In the genomic region with DNA sequence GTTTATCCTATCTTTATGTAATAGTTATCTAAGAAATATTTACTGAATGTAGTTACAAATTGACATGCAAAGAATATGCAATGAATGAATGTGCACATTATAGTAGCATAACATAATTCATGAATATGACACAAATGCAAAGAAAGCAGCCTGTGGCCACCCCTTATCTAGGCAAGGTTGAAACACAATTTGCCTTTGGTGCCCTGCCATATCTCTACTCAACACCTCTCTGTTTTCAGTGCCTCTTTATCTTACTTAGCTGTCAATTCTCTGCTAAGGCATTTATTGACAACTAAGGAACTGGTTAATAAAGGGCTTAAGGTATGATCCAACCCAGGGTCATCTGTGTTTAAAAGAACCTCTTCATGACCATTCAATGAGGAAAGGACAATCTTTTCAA, we compare ENCODE assay signal across 1 cellular context.
A peak's percentile ranks its signal among the peaks of the same experiment; 100 is the strongest.
TF ChIP-seq lines count a peak whose summit lies in the region.

No MANE protein-coding gene starts in this region.

TF ChIP-seq in K562, 482 proteins besides CTCF, POLR2A, EP300 and RAD21:
- TF ChIP-seq ZFPM2 (CRISPR knock-in tag; IDR thresholded peaks at IDR 0.05) (no peak), BCL6 (CRISPR knock-in tag; IDR thresholded peaks at IDR 0.05) (no peak), MEIS2 (IDR thresholded peaks at IDR 0.05; ENCODE audit: partially characterized antibody) (peak; percentile 86), KHSRP (IDR thresholded peaks at IDR 0.05) (no peak), PBX2 (CRISPR knock-in tag; IDR thresholded peaks at IDR 0.05; ENCODE audit: low read depth) (no peak), PBX2 (tag; conservative IDR thresholded peaks at IDR 0.05; ENCODE audit: low read depth) (peak; percentile 76), ESRRB (CRISPR knock-in tag; IDR thresholded peaks at IDR 0.05; ENCODE audit: borderline replicate concordance) (no peak), DPF2 (IDR thresholded peaks at IDR 0.05) (peak; percentile 37; the same call in 1 of the 2 replicates), KLF16 (IDR thresholded peaks at IDR 0.05) (no peak), FOXM1 (IDR thresholded peaks at IDR 0.05; ENCODE audit: low read depth) (no peak), FOXM1 (CRISPR knock-in tag; IDR thresholded peaks at IDR 0.05; ENCODE audit: low read depth) (no peak), PKNOX1 (IDR thresholded peaks at IDR 0.05) (0 out of 2 replicates have a peak, but pooled peaks have one; percentile 29), NELFE (IDR thresholded peaks at IDR 0.05; ENCODE audit: insufficient read depth, insufficient read length) (no peak), ZNF274 (IDR thresholded peaks at IDR 0.05; ENCODE audit: borderline replicate concordance, low read depth, low read length) (no peak), ZNF239 (CRISPR knock-in tag; IDR thresholded peaks at IDR 0.05) (no peak), C11orf30 (IDR thresholded peaks at IDR 0.05; ENCODE audit: low read depth) (no peak), CBFA2T2 (conservative IDR thresholded peaks at IDR 0.05) (peak; percentile 38), TAL1 (IDR thresholded peaks at IDR 0.05) (peak; percentile 37; the same call in 1 of the 2 replicates), ARID1B (IDR thresholded peaks at IDR 0.05) (peak; percentile 69), ATF2 (CRISPR knock-in tag; IDR thresholded peaks at IDR 0.05) (no peak), MXI1 (IDR thresholded peaks at IDR 0.05; ENCODE audit: low read depth, low read length) (no peak), TCF3 (CRISPR knock-in tag; IDR thresholded peaks at IDR 0.05) (peak; percentile 74), SRSF9 (IDR thresholded peaks at IDR 0.05; ENCODE audit: borderline replicate concordance, low read depth, low read length) (no peak), WHSC1 (IDR thresholded peaks at IDR 0.05; ENCODE audit: low read length) (no peak), ILK (tag; IDR thresholded peaks at IDR 0.05; ENCODE audit: borderline replicate concordance, low read depth) (no peak), NFATC3 (IDR thresholded peaks at IDR 0.05) (no peak), TRIM24 (IDR thresholded peaks at IDR 0.05) (peak in 1 of 2 experiments; percentile 23; a peak in 1 of 4 replicates), MYBL2 (IDR thresholded peaks at IDR 0.05; ENCODE audit: low read depth) (no peak), MYBL2 (CRISPR knock-in tag; IDR thresholded peaks at IDR 0.05; ENCODE audit: borderline replicate concordance) (no peak), SMARCA4 (IDR thresholded peaks at IDR 0.05) (0 out of 2 replicates have a peak, but pooled peaks have one; percentile 12), RAD51 (IDR thresholded peaks at IDR 0.05; ENCODE audit: borderline replicate concordance, low read depth) (no peak), TCFL5 (CRISPR knock-in tag; conservative IDR thresholded peaks at IDR 0.05) (no peak), CBFA2T3 (IDR thresholded peaks at IDR 0.05) (peak; percentile 72), SNRNP70 (optimal IDR thresholded peaks at IDR 0.05; ENCODE audit: low read depth, low read length) (no peak), FOXA3 (CRISPR knock-in tag; conservative IDR thresholded peaks at IDR 0.05 in 1 of 2, IDR thresholded peaks at IDR 0.05 in 1 of 2) (no peak), NFIC (IDR thresholded peaks at IDR 0.05) (peak; percentile 33; the same call in 1 of the 2 replicates), NCOR1 (IDR thresholded peaks at IDR 0.05) (peak; percentile 24; the same call in 1 of the 2 replicates), ZC3H8 (IDR thresholded peaks at IDR 0.05) (no peak), SMARCC2 (IDR thresholded peaks at IDR 0.05; ENCODE audit: low read depth) (no peak), NFIX (CRISPR knock-in tag; IDR thresholded peaks at IDR 0.05; ENCODE audit: low read depth) (no peak), CREM (IDR thresholded peaks at IDR 0.05; ENCODE audit: low read depth) (no peak), ZNF175 (CRISPR knock-in tag; IDR thresholded peaks at IDR 0.05; ENCODE audit: low read depth) (no peak), TEAD4 (IDR thresholded peaks at IDR 0.05; ENCODE audit: low read length) (peak; percentile 46), TEAD4 (CRISPR knock-in tag; IDR thresholded peaks at IDR 0.05; ENCODE audit: borderline replicate concordance) (no peak), ZNF224 (CRISPR knock-in tag; IDR thresholded peaks at IDR 0.05) (no peak)
- TF ChIP-seq, protein P1, sequence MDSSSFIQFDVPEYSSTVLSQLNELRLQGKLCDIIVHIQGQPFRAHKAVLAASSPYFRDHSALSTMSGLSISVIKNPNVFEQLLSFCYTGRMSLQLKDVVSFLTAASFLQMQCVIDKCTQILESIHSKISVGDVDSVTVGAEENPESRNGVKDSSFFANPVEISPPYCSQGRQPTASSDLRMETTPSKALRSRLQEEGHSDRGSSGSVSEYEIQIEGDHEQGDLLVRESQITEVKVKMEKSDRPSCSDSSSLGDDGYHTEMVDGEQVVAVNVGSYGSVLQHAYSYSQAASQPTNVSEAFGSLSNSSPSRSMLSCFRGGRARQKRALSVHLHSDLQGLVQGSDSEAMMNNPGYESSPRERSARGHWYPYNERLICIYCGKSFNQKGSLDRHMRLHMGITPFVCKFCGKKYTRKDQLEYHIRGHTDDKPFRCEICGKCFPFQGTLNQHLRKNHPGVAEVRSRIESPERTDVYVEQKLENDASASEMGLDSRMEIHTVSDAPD (CRISPR knock-in tag; IDR thresholded peaks at IDR 0.05), result no peak
- TF ChIP-seq, protein P2, sequence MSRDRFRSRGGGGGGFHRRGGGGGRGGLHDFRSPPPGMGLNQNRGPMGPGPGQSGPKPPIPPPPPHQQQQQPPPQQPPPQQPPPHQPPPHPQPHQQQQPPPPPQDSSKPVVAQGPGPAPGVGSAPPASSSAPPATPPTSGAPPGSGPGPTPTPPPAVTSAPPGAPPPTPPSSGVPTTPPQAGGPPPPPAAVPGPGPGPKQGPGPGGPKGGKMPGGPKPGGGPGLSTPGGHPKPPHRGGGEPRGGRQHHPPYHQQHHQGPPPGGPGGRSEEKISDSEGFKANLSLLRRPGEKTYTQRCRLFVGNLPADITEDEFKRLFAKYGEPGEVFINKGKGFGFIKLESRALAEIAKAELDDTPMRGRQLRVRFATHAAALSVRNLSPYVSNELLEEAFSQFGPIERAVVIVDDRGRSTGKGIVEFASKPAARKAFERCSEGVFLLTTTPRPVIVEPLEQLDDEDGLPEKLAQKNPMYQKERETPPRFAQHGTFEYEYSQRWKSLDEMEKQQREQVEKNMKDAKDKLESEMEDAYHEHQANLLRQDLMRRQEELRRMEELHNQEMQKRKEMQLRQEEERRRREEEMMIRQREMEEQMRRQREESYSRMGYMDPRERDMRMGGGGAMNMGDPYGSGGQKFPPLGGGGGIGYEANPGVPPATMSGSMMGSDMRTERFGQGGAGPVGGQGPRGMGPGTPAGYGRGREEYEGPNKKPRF (IDR thresholded peaks at IDR 0.05; ENCODE audit: low read depth, low read length), result no peak
- TF ChIP-seq, protein P3, sequence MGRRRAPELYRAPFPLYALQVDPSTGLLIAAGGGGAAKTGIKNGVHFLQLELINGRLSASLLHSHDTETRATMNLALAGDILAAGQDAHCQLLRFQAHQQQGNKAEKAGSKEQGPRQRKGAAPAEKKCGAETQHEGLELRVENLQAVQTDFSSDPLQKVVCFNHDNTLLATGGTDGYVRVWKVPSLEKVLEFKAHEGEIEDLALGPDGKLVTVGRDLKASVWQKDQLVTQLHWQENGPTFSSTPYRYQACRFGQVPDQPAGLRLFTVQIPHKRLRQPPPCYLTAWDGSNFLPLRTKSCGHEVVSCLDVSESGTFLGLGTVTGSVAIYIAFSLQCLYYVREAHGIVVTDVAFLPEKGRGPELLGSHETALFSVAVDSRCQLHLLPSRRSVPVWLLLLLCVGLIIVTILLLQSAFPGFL (CRISPR knock-in tag; IDR thresholded peaks at IDR 0.05), result no peak
- TF ChIP-seq, protein P4, sequence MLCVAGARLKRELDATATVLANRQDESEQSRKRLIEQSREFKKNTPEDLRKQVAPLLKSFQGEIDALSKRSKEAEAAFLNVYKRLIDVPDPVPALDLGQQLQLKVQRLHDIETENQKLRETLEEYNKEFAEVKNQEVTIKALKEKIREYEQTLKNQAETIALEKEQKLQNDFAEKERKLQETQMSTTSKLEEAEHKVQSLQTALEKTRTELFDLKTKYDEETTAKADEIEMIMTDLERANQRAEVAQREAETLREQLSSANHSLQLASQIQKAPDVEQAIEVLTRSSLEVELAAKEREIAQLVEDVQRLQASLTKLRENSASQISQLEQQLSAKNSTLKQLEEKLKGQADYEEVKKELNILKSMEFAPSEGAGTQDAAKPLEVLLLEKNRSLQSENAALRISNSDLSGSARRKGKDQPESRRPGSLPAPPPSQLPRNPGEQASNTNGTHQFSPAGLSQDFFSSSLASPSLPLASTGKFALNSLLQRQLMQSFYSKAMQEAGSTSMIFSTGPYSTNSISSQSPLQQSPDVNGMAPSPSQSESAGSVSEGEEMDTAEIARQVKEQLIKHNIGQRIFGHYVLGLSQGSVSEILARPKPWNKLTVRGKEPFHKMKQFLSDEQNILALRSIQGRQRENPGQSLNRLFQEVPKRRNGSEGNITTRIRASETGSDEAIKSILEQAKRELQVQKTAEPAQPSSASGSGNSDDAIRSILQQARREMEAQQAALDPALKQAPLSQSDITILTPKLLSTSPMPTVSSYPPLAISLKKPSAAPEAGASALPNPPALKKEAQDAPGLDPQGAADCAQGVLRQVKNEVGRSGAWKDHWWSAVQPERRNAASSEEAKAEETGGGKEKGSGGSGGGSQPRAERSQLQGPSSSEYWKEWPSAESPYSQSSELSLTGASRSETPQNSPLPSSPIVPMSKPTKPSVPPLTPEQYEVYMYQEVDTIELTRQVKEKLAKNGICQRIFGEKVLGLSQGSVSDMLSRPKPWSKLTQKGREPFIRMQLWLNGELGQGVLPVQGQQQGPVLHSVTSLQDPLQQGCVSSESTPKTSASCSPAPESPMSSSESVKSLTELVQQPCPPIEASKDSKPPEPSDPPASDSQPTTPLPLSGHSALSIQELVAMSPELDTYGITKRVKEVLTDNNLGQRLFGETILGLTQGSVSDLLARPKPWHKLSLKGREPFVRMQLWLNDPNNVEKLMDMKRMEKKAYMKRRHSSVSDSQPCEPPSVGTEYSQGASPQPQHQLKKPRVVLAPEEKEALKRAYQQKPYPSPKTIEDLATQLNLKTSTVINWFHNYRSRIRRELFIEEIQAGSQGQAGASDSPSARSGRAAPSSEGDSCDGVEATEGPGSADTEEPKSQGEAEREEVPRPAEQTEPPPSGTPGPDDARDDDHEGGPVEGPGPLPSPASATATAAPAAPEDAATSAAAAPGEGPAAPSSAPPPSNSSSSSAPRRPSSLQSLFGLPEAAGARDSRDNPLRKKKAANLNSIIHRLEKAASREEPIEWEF (CRISPR knock-in tag; IDR thresholded peaks at IDR 0.05), result 0 out of 2 replicates have a peak, but pooled peaks have one; percentile 27
